ENCODE assay signal across 6 cellular contexts in genomic region chr12:95672166-95672565, GRCh38.
"Had no signal": no experiment of that assay in that cellular context is flagged by ENCODE, and none has a peak within 500 bp of the region (broad histone marks: within the 10 kb centered on the region; RNA-seq: fewer than 3 reads in every experiment).

No MANE protein-coding gene starts in this region.

- H3K4me3 Mint-ChIP-seq: IgD-negative memory B cell had no signal

- DNase-seq: IMR-90, KBM-7 had no signal

- H3K4me3 ChIP-seq: K562 had no signal

- H3K27ac ChIP-seq: HL-60 had no signal

- ATAC-seq: HepG2, K562 had no signal

- H3K36me3 Mint-ChIP-seq: IgD-negative memory B cell had no signal

- H3K27ac Mint-ChIP-seq: IgD-negative memory B cell had no signal

- H3K9me3 Mint-ChIP-seq: IgD-negative memory B cell had no signal
